In genomic region chr7:7292085-7292484, GRCh38 we compare ENCODE assay signal across 28 cellular contexts.
"Had no signal": no experiment of that assay in that cellular context is flagged by ENCODE, and none has a peak within 500 bp of the region (broad histone marks: within the 10 kb centered on the region; RNA-seq: fewer than 3 reads in every experiment).

No MANE protein-coding gene starts in this region.

- H3K9me3 Mint-ChIP-seq: immature natural killer cell; neural crest cell; stimulated activated memory B cell treated with anti-CD40 and anti-IgM and Interleukin-4, amounts not matched to agents 10 μg/mL and 1 μg/mL and 100 μg/mL, for 72 hours had no signal

- H3K9me3 ChIP-seq: sigmoid colon, suprapubic skin, transverse colon, uterus had no signal

- H2AFZ ChIP-seq: hepatocyte had no signal

- H3K4me1 Mint-ChIP-seq: activated naive CD4-positive, alpha-beta T cell treated with anti-CD3 and anti-CD28 coated beads, Interleukin-2, amount 50 U/mL, for 24 hours; brain; immature natural killer cell; naive thymus-derived CD4-positive, alpha-beta T cell; neural crest cell; stimulated activated memory B cell treated with anti-CD40 and anti-IgM and Interleukin-4, amounts not matched to agents 10 μg/mL and 1 μg/mL and 100 μg/mL, for 72 hours had no signal

- H3K27ac ChIP-seq: hepatocyte, left lung, sigmoid colon, stomach, suprapubic skin, transverse colon, uterus had no signal

- H3K27ac Mint-ChIP-seq: activated naive CD4-positive, alpha-beta T cell treated with anti-CD3 and anti-CD28 coated beads, Interleukin-2, amount 50 U/mL, for 24 hours; brain; immature natural killer cell; stimulated activated memory B cell treated with anti-CD40 and anti-IgM and Interleukin-4, amounts not matched to agents 10 μg/mL and 1 μg/mL and 100 μg/mL, for 72 hours had no signal

- H3K36me3 ChIP-seq: left lung, sigmoid colon, stomach, suprapubic skin, transverse colon, uterus had no signal

- ATAC-seq: left lung; naive thymus-derived CD4-positive, alpha-beta T cell; stimulated activated memory B cell treated with anti-CD40 and anti-IgM and Interleukin-4, amounts not matched to agents 10 μg/mL and 1 μg/mL and 100 μg/mL, for 72 hours had no signal

- H3K27me3 ChIP-seq: hepatocyte, left lung, sigmoid colon, stomach, suprapubic skin, transverse colon, uterus had no signal

- H3K4me2 ChIP-seq: hepatocyte, smooth muscle cell had no signal

- H3K79me2 ChIP-seq: hepatocyte had no signal

- H3K36me3 Mint-ChIP-seq: activated naive CD4-positive, alpha-beta T cell treated with anti-CD3 and anti-CD28 coated beads, Interleukin-2, amount 50 U/mL, for 24 hours; brain; immature natural killer cell; naive thymus-derived CD4-positive, alpha-beta T cell; stimulated activated memory B cell treated with anti-CD40 and anti-IgM and Interleukin-4, amounts not matched to agents 10 μg/mL and 1 μg/mL and 100 μg/mL, for 72 hours had no signal

- DNase-seq: activated CD4-positive, alpha-beta T cell treated with anti-CD3 and anti-CD28 coated beads, Interleukin-2, amount 50 U/mL, for 1 hour; activated CD4-positive, CD25-positive, alpha-beta regulatory T cell treated with anti-CD3 and anti-CD28 coated beads, Interleukin-2, amount 50 U/mL, for 72 hours; activated gamma-delta T cell treated with Interleukin-2 at 50 U/mL for 16 hours; activated T-cell treated with anti-CD3 and anti-CD28 coated beads, Interleukin-2, amount 50 U/mL, for 1 hour; aorta; caudate nucleus; dermis blood vessel endothelial cell; effector CD8-positive, alpha-beta T cell; erythroblast; foreskin fibroblast; glutamatergic neuron; immature natural killer cell; left lung; naive thymus-derived CD4-positive, alpha-beta T cell; occipital lobe; retina; sigmoid colon; stimulated activated CD4-positive, alpha-beta T cell treated with anti-CD3 and anti-CD28 coated beads, Interleukin-15, amount 100 ng/mL, for 24 hours; stomach; transverse colon; uterus had no signal

- H3K4me1 ChIP-seq: left lung, sigmoid colon, stomach, suprapubic skin, transverse colon, uterus had no signal

- H3K4me3 ChIP-seq: hepatocyte, left lung, sigmoid colon, smooth muscle cell, stomach, suprapubic skin, transverse colon, uterus had no signal

- H3K27me3 Mint-ChIP-seq: activated naive CD4-positive, alpha-beta T cell treated with anti-CD3 and anti-CD28 coated beads, Interleukin-2, amount 50 U/mL, for 24 hours; naive thymus-derived CD4-positive, alpha-beta T cell; stimulated activated memory B cell treated with anti-CD40 and anti-IgM and Interleukin-4, amounts not matched to agents 10 μg/mL and 1 μg/mL and 100 μg/mL, for 72 hours had no signal

- H3K4me3 Mint-ChIP-seq: activated naive CD4-positive, alpha-beta T cell treated with anti-CD3 and anti-CD28 coated beads, Interleukin-2, amount 50 U/mL, for 24 hours; brain; immature natural killer cell; naive thymus-derived CD4-positive, alpha-beta T cell; neural crest cell; stimulated activated memory B cell treated with anti-CD40 and anti-IgM and Interleukin-4, amounts not matched to agents 10 μg/mL and 1 μg/mL and 100 μg/mL, for 72 hours had no signal
